8 cellular contexts compared by ENCODE assay signal in the genomic region with DNA sequence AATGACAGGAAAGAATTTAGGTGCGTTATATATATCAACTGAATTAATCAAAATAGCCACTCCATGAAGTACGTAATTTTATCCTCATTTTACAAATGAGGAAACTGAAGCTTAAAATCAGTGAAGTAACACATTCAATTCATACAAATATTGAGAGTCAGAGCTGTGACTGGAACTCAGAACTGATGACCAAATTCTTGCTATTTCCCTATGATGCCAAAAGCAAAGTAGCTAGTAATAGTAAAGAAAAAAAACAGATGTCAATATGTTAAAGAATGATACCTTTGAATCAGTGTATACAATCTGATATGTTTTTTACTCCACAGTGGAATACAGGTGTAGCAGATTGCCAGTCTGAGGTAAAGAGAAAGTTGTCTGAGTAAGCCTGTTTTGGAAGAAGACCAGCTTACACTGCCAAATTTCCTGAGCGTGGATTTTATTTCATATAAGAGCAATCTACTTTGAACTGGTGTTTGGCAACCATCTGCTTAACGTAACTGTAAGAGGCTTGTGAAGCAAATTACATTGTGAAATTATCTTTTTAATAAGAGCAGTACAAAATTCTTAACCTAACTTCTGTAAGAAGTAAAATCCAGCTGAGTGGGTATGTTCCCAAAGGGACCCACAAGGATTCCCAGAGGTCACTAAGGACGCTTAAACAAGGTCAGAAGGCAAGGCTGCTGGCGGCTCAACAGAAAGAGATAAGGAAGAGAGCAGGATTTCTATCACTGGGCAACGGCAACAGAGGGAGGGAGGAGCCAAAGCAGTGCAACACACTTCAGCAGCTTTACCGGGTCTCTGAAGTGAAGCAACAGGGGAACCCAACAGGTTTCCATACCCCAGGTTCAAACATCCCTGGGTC.
DNase-seq lines count a peak whose midpoint lies in the region; ATAC-seq and TF ChIP-seq lines count a peak whose summit lies in the region.

No MANE protein-coding gene starts in this region.

- no peak for TF ChIP-seq CTCF in astrocyte of the cerebellum (IDR thresholded peaks at IDR 0.05; ENCODE audit: low read depth, low read length, missing control alignments)

- in situ Hi-C loops in astrocyte of the cerebellum (cut with HindIII; ENCODE audit: low sequenced_read_pairs): no loop called here

- no peak overlapping the region for H3K4me3 ChIP-seq in astrocyte of the cerebellum (ENCODE audit: low read depth, low read length)

- ATAC-seq in GM18909 (IDR thresholded peaks at IDR 0.05; ENCODE audit: poor library complexity, unreplicated experiment) (peak; percentile 50), HG02973 (IDR thresholded peaks at IDR 0.05; ENCODE audit: unreplicated experiment) (no peak)

- peak; percentile 10 for DNase-seq in AG08395 (ENCODE audit: low spot score)
- DNase-seq in NCI-H1092 (lab: John Stamatoyannopoulos, UW): peak; percentile 28
- DNase-seq in astrocyte of the cerebellum (ENCODE audit: low read depth): peak; percentile 29
- DNase-seq in left kidney (ENCODE audit: low read depth, low spot score): peak; percentile 37
- no peak for DNase-seq in cerebellar cortex (ENCODE audit: low spot score)
- no peak for DNase-seq in COR-L47 (lab: John Stamatoyannopoulos, UW)

Comparison
In these comparisons a context has a peak if more than half of its experiments do, and no peak if none do; other contexts are left out.
1. DNase-seq: peak in AG08395 (single experiment), NCI-H1092 (single experiment), astrocyte of the cerebellum (single experiment) and left kidney (single experiment); none in cerebellar cortex (single experiment) and COR-L47 (single experiment).